ENCODE assay signal across 1 cellular context in the genomic region with DNA sequence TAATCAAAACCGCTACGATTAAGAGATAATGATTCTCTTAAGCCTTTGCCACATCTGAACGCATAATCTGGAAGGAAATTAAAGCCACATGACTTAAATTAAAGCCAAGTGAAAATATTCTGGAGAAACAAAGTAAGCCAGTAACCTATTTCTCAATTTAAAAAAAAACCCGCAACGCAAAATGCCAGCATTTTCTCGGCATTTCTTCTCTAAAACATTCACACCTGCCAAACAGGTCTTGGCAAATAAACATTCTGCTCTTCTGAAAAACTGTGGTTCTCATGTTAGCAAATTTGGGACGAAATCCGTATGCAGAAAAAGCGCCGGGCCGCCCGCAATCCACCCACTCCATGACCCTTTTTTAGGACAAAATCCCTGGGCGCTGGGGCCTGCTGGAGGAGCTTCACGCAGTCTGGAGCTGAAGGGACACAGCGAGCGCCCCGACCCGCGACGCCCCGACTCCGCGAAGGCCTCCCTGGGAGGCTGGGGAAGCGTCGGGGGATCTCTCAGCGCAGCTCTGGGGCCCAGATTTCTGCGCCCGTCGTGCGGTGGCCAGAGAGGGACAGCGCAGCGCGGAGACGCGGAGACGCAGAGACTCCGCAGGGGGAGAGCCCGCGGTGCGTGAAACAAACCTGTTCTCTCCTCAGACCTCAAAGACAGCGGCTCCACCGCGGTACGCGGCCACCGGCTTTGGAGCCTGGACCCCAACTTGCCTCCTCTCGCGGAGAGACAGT.
TF ChIP-seq lines count a peak whose summit lies in the region.

No MANE protein-coding gene starts in this region.

TF ChIP-seq in GM12878, 131 proteins besides CTCF, POLR2A, EP300 and RAD21 (continues in another document):
- TF ChIP-seq KDM1A (IDR thresholded peaks at IDR 0.05; ENCODE audit: borderline replicate concordance) = no peak
- TF ChIP-seq, protein P1, sequence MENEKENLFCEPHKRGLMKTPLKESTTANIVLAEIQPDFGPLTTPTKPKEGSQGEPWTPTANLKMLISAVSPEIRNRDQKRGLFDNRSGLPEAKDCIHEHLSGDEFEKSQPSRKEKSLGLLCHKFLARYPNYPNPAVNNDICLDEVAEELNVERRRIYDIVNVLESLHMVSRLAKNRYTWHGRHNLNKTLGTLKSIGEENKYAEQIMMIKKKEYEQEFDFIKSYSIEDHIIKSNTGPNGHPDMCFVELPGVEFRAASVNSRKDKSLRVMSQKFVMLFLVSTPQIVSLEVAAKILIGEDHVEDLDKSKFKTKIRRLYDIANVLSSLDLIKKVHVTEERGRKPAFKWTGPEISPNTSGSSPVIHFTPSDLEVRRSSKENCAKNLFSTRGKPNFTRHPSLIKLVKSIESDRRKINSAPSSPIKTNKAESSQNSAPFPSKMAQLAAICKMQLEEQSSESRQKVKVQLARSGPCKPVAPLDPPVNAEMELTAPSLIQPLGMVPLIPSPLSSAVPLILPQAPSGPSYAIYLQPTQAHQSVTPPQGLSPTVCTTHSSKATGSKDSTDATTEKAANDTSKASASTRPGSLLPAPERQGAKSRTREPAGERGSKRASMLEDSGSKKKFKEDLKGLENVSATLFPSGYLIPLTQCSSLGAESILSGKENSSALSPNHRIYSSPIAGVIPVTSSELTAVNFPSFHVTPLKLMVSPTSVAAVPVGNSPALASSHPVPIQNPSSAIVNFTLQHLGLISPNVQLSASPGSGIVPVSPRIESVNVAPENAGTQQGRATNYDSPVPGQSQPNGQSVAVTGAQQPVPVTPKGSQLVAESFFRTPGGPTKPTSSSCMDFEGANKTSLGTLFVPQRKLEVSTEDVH (IDR thresholded peaks at IDR 0.05; ENCODE audit: low read depth, partially characterized antibody) = no peak
- no peak for TF ChIP-seq STAT1 (conservative IDR thresholded peaks at IDR 0.05)
- no peak for TF ChIP-seq GABPA (IDR thresholded peaks at IDR 0.05; ENCODE audit: low read depth)
- no peak for TF ChIP-seq HSF1 (IDR thresholded peaks at IDR 0.05; ENCODE audit: low read depth, low read length)
- TF ChIP-seq NKRF (conservative IDR thresholded peaks at IDR 0.05) = no peak
- TF ChIP-seq HDAC6 (IDR thresholded peaks at IDR 0.05; ENCODE audit: unreplicated experiment) = no peak
- TF ChIP-seq IKZF2 (IDR thresholded peaks at IDR 0.05) = no peak
- no peak for TF ChIP-seq SIX5 (IDR thresholded peaks at IDR 0.05; ENCODE audit: low read depth, low read length, severe bottlenecking)
- TF ChIP-seq TCF12 (IDR thresholded peaks at IDR 0.05; ENCODE audit: low read depth, low read length) = no peak
- no peak for TF ChIP-seq POLR2AphosphoS5 (IDR thresholded peaks at IDR 0.05; ENCODE audit: low read length)
- TF ChIP-seq SREBF2 (IDR thresholded peaks at IDR 0.05; ENCODE audit: low read length) = no peak
- no peak for TF ChIP-seq NBN (IDR thresholded peaks at IDR 0.05)
- TF ChIP-seq STAT3 (IDR thresholded peaks at IDR 0.05; ENCODE audit: low read depth, low read length) = no peak
- TF ChIP-seq PAX8 (IDR thresholded peaks at IDR 0.05) = no peak
- TF ChIP-seq BHLHE40 (IDR thresholded peaks at IDR 0.05; ENCODE audit: borderline replicate concordance in 1 of 2, low read depth in 2 of 2, low read length in 1 of 2) = 0 out of 4 replicates have a peak, but pooled peaks of 1 of the 2 experiments have one; percentile 52
- TF ChIP-seq LARP7 (IDR thresholded peaks at IDR 0.05) = peak; percentile 31
- TF ChIP-seq TCF7 (IDR thresholded peaks at IDR 0.05; ENCODE audit: borderline replicate concordance) = no peak
- TF ChIP-seq CHD1 (IDR thresholded peaks at IDR 0.05; ENCODE audit: low read depth, low read length) = no peak
- TF ChIP-seq KLF5 (IDR thresholded peaks at IDR 0.05; ENCODE audit: partially characterized antibody) = no peak
- TF ChIP-seq DPF2 (IDR thresholded peaks at IDR 0.05) = peak; percentile 56
- TF ChIP-seq HDAC2 (IDR thresholded peaks at IDR 0.05) = no peak
- no peak for TF ChIP-seq SMAD5 (IDR thresholded peaks at IDR 0.05; ENCODE audit: low read depth)
- no peak for TF ChIP-seq RFX5 (IDR thresholded peaks at IDR 0.05; ENCODE audit: low read depth, low read length)
- TF ChIP-seq ZNF622 (IDR thresholded peaks at IDR 0.05) = no peak
- TF ChIP-seq FOXK2 (IDR thresholded peaks at IDR 0.05) = no peak
- no peak for TF ChIP-seq MTA2 (IDR thresholded peaks at IDR 0.05; ENCODE audit: low read depth)
- TF ChIP-seq, protein P2, sequence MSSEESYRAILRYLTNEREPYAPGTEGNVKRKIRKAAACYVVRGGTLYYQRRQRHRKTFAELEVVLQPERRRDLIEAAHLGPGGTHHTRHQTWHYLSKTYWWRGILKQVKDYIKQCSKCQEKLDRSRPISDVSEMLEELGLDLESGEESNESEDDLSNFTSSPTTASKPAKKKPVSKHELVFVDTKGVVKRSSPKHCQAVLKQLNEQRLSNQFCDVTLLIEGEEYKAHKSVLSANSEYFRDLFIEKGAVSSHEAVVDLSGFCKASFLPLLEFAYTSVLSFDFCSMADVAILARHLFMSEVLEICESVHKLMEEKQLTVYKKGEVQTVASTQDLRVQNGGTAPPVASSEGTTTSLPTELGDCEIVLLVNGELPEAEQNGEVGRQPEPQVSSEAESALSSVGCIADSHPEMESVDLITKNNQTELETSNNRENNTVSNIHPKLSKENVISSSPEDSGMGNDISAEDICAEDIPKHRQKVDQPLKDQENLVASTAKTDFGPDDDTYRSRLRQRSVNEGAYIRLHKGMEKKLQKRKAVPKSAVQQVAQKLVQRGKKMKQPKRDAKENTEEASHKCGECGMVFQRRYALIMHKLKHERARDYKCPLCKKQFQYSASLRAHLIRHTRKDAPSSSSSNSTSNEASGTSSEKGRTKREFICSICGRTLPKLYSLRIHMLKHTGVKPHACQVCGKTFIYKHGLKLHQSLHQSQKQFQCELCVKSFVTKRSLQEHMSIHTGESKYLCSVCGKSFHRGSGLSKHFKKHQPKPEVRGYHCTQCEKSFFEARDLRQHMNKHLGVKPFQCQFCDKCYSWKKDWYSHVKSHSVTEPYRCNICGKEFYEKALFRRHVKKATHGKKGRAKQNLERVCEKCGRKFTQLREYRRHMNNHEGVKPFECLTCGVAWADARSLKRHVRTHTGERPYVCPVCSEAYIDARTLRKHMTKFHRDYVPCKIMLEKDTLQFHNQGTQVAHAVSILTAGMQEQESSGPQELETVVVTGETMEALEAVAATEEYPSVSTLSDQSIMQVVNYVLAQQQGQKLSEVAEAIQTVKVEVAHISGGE (CRISPR knock-in tag; IDR thresholded peaks at IDR 0.05) = no peak
- TF ChIP-seq RELA (IDR thresholded peaks at IDR 0.05; ENCODE audit: borderline replicate concordance, partially characterized antibody) = no peak
- TF ChIP-seq ASH2L (IDR thresholded peaks at IDR 0.05; ENCODE audit: borderline replicate concordance, low read depth) = no peak
- no peak for TF ChIP-seq RAD51 (IDR thresholded peaks at IDR 0.05)
- no peak for TF ChIP-seq FOXM1 (IDR thresholded peaks at IDR 0.05; ENCODE audit: low read depth, low read length)
- TF ChIP-seq RUNX3 (IDR thresholded peaks at IDR 0.05; ENCODE audit: low read length) = no peak
- peak; percentile 49 for TF ChIP-seq GATAD2B (conservative IDR thresholded peaks at IDR 0.05; ENCODE audit: low read depth)
- TF ChIP-seq, protein P3, sequence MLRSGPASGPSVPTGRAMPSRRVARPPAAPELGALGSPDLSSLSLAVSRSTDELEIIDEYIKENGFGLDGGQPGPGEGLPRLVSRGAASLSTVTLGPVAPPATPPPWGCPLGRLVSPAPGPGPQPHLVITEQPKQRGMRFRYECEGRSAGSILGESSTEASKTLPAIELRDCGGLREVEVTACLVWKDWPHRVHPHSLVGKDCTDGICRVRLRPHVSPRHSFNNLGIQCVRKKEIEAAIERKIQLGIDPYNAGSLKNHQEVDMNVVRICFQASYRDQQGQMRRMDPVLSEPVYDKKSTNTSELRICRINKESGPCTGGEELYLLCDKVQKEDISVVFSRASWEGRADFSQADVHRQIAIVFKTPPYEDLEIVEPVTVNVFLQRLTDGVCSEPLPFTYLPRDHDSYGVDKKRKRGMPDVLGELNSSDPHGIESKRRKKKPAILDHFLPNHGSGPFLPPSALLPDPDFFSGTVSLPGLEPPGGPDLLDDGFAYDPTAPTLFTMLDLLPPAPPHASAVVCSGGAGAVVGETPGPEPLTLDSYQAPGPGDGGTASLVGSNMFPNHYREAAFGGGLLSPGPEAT (IDR thresholded peaks at IDR 0.05; ENCODE audit: low read depth) = no peak
- TF ChIP-seq BCL3 (IDR thresholded peaks at IDR 0.05; ENCODE audit: borderline replicate concordance, insufficient read depth, low read depth, low read length, poor library complexity, severe bottlenecking) = no peak
- TF ChIP-seq ZNF687 (IDR thresholded peaks at IDR 0.05) = 0 out of 2 replicates have a peak, but pooled peaks have one; percentile 27
- TF ChIP-seq MXI1 (IDR thresholded peaks at IDR 0.05; ENCODE audit: low read depth, low read length) = 0 out of 2 replicates have a peak, but pooled peaks have one; percentile 3
- 0 out of 2 replicates have a peak, but pooled peaks have one; percentile 26 for TF ChIP-seq ZNF24 (IDR thresholded peaks at IDR 0.05)
